ENCODE assay signal across 19 cellular contexts in genomic region chr13:20369886-20370361, GRCh38.
DNase-seq lines count a peak whose midpoint lies in the region; ATAC-seq, FAIRE-seq and TF ChIP-seq lines count a peak whose summit lies in the region.
"Had no signal": no experiment of that assay in that cellular context is flagged by ENCODE, and none has a peak within 500 bp of the region (broad histone marks: within the 10 kb centered on the region; RNA-seq: fewer than 3 reads in every experiment).

No MANE protein-coding gene starts in this region.

- DNase-seq in M059J (ENCODE audit: low read depth) = peak; percentile 16
- DNase-seq in glomerular visceral epithelial cell (ENCODE audit: extremely low spot score) = peak; percentile 81
- DNase-seq in stimulated activated CD4-positive, alpha-beta T cell treated with anti-CD3 and anti-CD28 coated beads, Interleukin-15, amount 100 ng/mL, for 24 hours = no peak
- no peak for DNase-seq in HTR-8/SVneo (ENCODE audit: insufficient read length, low spot score)
- DNase-seq in HT-29 (ENCODE audit: low spot score) = no peak
- no peak for DNase-seq in osteocyte (ENCODE audit: extremely low spot score, unreplicated experiment)
- DNase-seq: activated naive CD4-positive, alpha-beta T cell treated with anti-CD3 and anti-CD28 coated beads for 36 hours; brain microvascular endothelial cell; left ventricle myocardium superior; NCI-H1417 treated with DMSO at 0.1 percent for 48 hours; NCI-H446 treated with DMSO at 0.1 percent for 48 hours; OCI-M1; pancreas; small intestine; stomach had no signal

- no peaks in the 10 kb centered on the region for H3K9me3 Mint-ChIP-seq in osteocyte (ENCODE audit: unreplicated experiment)
- H3K9me3 Mint-ChIP-seq: activated naive CD4-positive, alpha-beta T cell treated with anti-CD3 and anti-CD28 coated beads for 36 hours had no signal

- H3K27me3 Mint-ChIP-seq in osteocyte (ENCODE audit: unreplicated experiment) = peaks cover 56% of the 10 kb centered on the region

- H3K36me3 Mint-ChIP-seq in osteocyte (ENCODE audit: unreplicated experiment) = no peaks in the 10 kb centered on the region
- H3K36me3 Mint-ChIP-seq: CD14-positive monocyte had no signal

- ATAC-seq in GM18499 (IDR thresholded peaks at IDR 0.05; ENCODE audit: insufficient read depth, unreplicated experiment) (peak; percentile 69), GM21423 (IDR thresholded peaks at IDR 0.05; ENCODE audit: unreplicated experiment) (peak; percentile 74)
- ATAC-seq: K562, left ventricle myocardium superior, pancreas had no signal

- no peak overlapping the region for H3K4me3 Mint-ChIP-seq in osteocyte (ENCODE audit: unreplicated experiment)
- H3K4me3 Mint-ChIP-seq: activated naive CD4-positive, alpha-beta T cell treated with anti-CD3 and anti-CD28 coated beads for 36 hours had no signal

- no peak for TF ChIP-seq CTCF in osteocyte (IDR thresholded peaks at IDR 0.05)

- H3K4me1 Mint-ChIP-seq in osteocyte (ENCODE audit: unreplicated experiment) = no peaks in the 10 kb centered on the region

- no peak for FAIRE-seq in HTR-8/SVneo (lab: Jason Lieb, UNC)
- FAIRE-seq: K562, pancreas, small intestine had no signal

- no peak overlapping the region for H3K27ac Mint-ChIP-seq in osteocyte (ENCODE audit: unreplicated experiment)
- H3K27ac Mint-ChIP-seq: activated naive CD4-positive, alpha-beta T cell treated with anti-CD3 and anti-CD28 coated beads for 36 hours; CD14-positive monocyte had no signal

Comparison
In these comparisons a context has a peak if more than half of its experiments do, and no peak if none do; other contexts are left out.
1. DNase-seq: peak in M059J (single experiment) and glomerular visceral epithelial cell (single experiment); none in stimulated activated CD4-positive, alpha-beta T cell treated with anti-CD3 and anti-CD28 coated beads, Interleukin-15, amount 100 ng/mL, for 24 hours (single experiment), HTR-8/SVneo (single experiment), HT-29 (single experiment) and osteocyte (single experiment).